8 cellular contexts compared by ENCODE assay signal in genomic region chr2:96207778-96208143, GRCh38. TPM values are rescaled to one million over a fixed set of nuclear protein-coding genes. Genes with fewer than 3 reads are reported as not detected.
DNase-seq lines count a peak whose midpoint lies in the region; ATAC-seq, FAIRE-seq and TF ChIP-seq lines count a peak whose summit lies in the region.

No MANE protein-coding gene starts in this region.

- H3K27ac ChIP-seq in WERI-Rb-1 (peak overlapping the region; percentile 99), right cardiac atrium (ENCODE audit: low read length) (peak overlapping the region; percentile 59), spleen (peak overlapping the region; percentile 91 to 99 (median 96))

- H3K36me3 ChIP-seq in WERI-Rb-1 (peaks cover 36% of the 10 kb centered on the region), spleen (no peaks in the 10 kb centered on the region)

- TF ChIP-seq POLR2A in spleen (IDR thresholded peaks at IDR 0.05): no peak

- DNase-seq in AG09309 (ENCODE audit: low read depth) (no peak), WERI-Rb-1 (no peak), right cardiac atrium (no peak), spleen (no peak), D721Med (ENCODE audit: insufficient read length, low spot score) (no peak), HCEC 1CT (no peak), HuH-7 (ENCODE audit: low spot score) (no peak)

- intact Hi-C loops in right cardiac atrium (cut with DNase I) (loop anchor here in 3 of 4 donors (5.0 kb wide), 2 partner anchors 45 to 55 kb away; no protein-coding TSS in a partner anchor), spleen (cut with DNase I; ENCODE audit: low total_unique reads) (loop anchor here (5.0 kb wide), 1 partner anchor 60 kb away; the partner anchor contains the start of genes CIAO1 and TMEM127)

- TF ChIP-seq CTCF in AG09309 (IDR thresholded peaks at IDR 0.05; ENCODE audit: control insufficient read depth, insufficient read depth, low read depth, low read length, missing control alignments): no peak
- no peak for TF ChIP-seq CTCF in WERI-Rb-1 (IDR thresholded peaks at IDR 0.05; ENCODE audit: low read depth, low read length)
- TF ChIP-seq CTCF in spleen (IDR thresholded peaks at IDR 0.05 in 8 of 11, conservative IDR thresholded peaks at IDR 0.05 in 3 of 11): no peak
- no peak for TF ChIP-seq CTCF in D721Med (IDR thresholded peaks at IDR 0.05; ENCODE audit: insufficient read depth, missing control alignments)

- peak; percentile 12 for ATAC-seq in GM21723 (IDR thresholded peaks at IDR 0.05; ENCODE audit: unreplicated experiment)
- no peak for ATAC-seq in right cardiac atrium

- H3K4me3 ChIP-seq in AG09309 (ENCODE audit: control insufficient read depth, low read depth, low read length) (peak overlapping the region; percentile 83), WERI-Rb-1 (ENCODE audit: low read depth, low read length) (peak overlapping the region; percentile 85), right cardiac atrium (ENCODE audit: low read length) (peak overlapping the region; percentile 72), spleen (peak overlapping the region; percentile 76 to 100 (median 94))

- no peak for FAIRE-seq in D721Med (lab: Jason Lieb, UNC)

- H3K9me3 ChIP-seq in WERI-Rb-1 (ENCODE audit: severe bottlenecking) (no peaks in the 10 kb centered on the region), right cardiac atrium (ENCODE audit: control insufficient read depth, low read length) (no peaks in the 10 kb centered on the region), spleen (no peaks in the 10 kb centered on the region)

- under 1% methylated on average over 12 of the region's 12 CpGs for WGBS in right cardiac atrium
- 0 to 3% (median 1%) methylated on average over 12 of the region's 12 CpGs for WGBS in spleen, 5 donors

- H3K4me1 ChIP-seq in right cardiac atrium (ENCODE audit: control insufficient read depth, insufficient read depth, low read length) (peaks cover 12% of the 10 kb centered on the region), spleen (peaks cover 47 to 84% (median 62%) of the 10 kb centered on the region in 6 donors)

- H3K27me3 ChIP-seq in WERI-Rb-1 (ENCODE audit: insufficient read depth, low read depth, severe bottlenecking) (no peaks in the 10 kb centered on the region), right cardiac atrium (ENCODE audit: control insufficient read depth, insufficient read depth) (no peaks in the 10 kb centered on the region), spleen (replicated peaks in 1 of 7) (no peaks in the 10 kb centered on the region)

RNA-seq across cellular contexts. Expression of gene STARD7, which starts 0.9 kb away (rescaled TPM):
- total RNA-seq in right cardiac atrium (100 to 1,000 TPM; 142 to 184 (median 156) TPM), spleen (100 to 1,000 TPM in 5 of 7 donors, 10 to 100 TPM in 2; 89.8 to 174 (median 123) TPM)
- polyA plus RNA-seq in right cardiac atrium (61.9 TPM), spleen (10 to 100 TPM; 45.1 to 73.0 (median 52.2) TPM)

RNA-seq across cellular contexts. Expression of gene TMEM127, which starts 58.0 kb away (rescaled TPM):
- total RNA-seq in right cardiac atrium (10 to 100 TPM; 77.8 to 90.0 (median 84.8) TPM), spleen (10 to 100 TPM; 61.1 to 83.3 (median 70.0) TPM)
- polyA plus RNA-seq in right cardiac atrium (37.0 TPM), spleen (10 to 100 TPM in 1 of 3 donors, 1 to 10 TPM in 2; 7.5 to 17.3 (median 8.4) TPM)

RNA-seq across cellular contexts. Expression of gene CIAO1, which starts 58.3 kb away (rescaled TPM):
- total RNA-seq in right cardiac atrium (10 to 100 TPM; 52.2 to 60.5 (median 56.0) TPM), spleen (100 to 1,000 TPM in 3 of 7 donors, 10 to 100 TPM in 4; 63.9 to 122 (median 76.7) TPM)
- polyA plus RNA-seq in right cardiac atrium (30.3 TPM), spleen (10 to 100 TPM; 31.3 to 49.1 (median 39.5) TPM)
